ENCODE assay signal across 13 cellular contexts in genomic region chr5:15683332-15683731, GRCh38.
DNase-seq lines count a peak whose midpoint lies in the region; ATAC-seq and TF ChIP-seq lines count a peak whose summit lies in the region.
"Had no signal": no experiment of that assay in that cellular context is flagged by ENCODE, and none has a peak within 500 bp of the region (broad histone marks: within the 10 kb centered on the region; RNA-seq: fewer than 3 reads in every experiment).

No MANE protein-coding gene starts in this region.

- no peak overlapping the region for H3K4me3 ChIP-seq in brain microvascular endothelial cell (ENCODE audit: low read depth, low read length)
- H3K4me3 ChIP-seq: coronary artery, HAP-1 had no signal

- no peaks in the 10 kb centered on the region for H3K27me3 ChIP-seq in brain microvascular endothelial cell (replicated peaks)

- no peaks in the 10 kb centered on the region for H3K36me3 ChIP-seq in brain microvascular endothelial cell (replicated peaks)
- H3K36me3 ChIP-seq: HAP-1 had no signal

- DNase-seq in HT1080 (ENCODE audit: low read depth) (peak; percentile 4), brain microvascular endothelial cell (peak; percentile 12), left kidney (ENCODE audit: low read depth, low spot score) (peak; percentile 61), hepatic stellate cell (ENCODE audit: low spot score) (no peak), HK-2 (ENCODE audit: unreplicated experiment) (no peak)
- DNase-seq: activated T-cell treated with anti-CD3 and anti-CD28 coated beads, Interleukin-2, amount 50 U/mL, for 4 hours; CD4-positive, alpha-beta T cell; immature natural killer cell had no signal

- in situ Hi-C loops in brain microvascular endothelial cell (cut with HindIII; ENCODE audit: low pct_ligation_motif_present, low sequenced_read_pairs) = no loop called here

- peak; percentile 40 for TF ChIP-seq CTCF in C4-2B (conservative IDR thresholded peaks at IDR 0.05)
- peak; percentile 61 for TF ChIP-seq CTCF in brain microvascular endothelial cell (IDR thresholded peaks at IDR 0.05; ENCODE audit: low read depth, low read length, missing control alignments)

- no peak overlapping the region for H3K27ac ChIP-seq in C4-2B
- no peak overlapping the region for H3K27ac ChIP-seq in brain microvascular endothelial cell
- H3K27ac ChIP-seq: coronary artery had no signal

- ATAC-seq in HG02763 (IDR thresholded peaks at IDR 0.05; ENCODE audit: unreplicated experiment) (no peak), GM19467 (IDR thresholded peaks at IDR 0.05; ENCODE audit: unreplicated experiment) (no peak)
- ATAC-seq: activated T-cell treated with anti-CD3 and anti-CD28 coated beads, Interleukin-2, amount 50 U/mL, for 4 hours had no signal

Comparison
In these comparisons a context has a peak if more than half of its experiments do, and no peak if none do; other contexts are left out.
1. DNase-seq: peak in HT1080 (single experiment), brain microvascular endothelial cell (single experiment) and left kidney (single experiment); none in hepatic stellate cell (single experiment) and HK-2 (single experiment).